In the genomic region with DNA sequence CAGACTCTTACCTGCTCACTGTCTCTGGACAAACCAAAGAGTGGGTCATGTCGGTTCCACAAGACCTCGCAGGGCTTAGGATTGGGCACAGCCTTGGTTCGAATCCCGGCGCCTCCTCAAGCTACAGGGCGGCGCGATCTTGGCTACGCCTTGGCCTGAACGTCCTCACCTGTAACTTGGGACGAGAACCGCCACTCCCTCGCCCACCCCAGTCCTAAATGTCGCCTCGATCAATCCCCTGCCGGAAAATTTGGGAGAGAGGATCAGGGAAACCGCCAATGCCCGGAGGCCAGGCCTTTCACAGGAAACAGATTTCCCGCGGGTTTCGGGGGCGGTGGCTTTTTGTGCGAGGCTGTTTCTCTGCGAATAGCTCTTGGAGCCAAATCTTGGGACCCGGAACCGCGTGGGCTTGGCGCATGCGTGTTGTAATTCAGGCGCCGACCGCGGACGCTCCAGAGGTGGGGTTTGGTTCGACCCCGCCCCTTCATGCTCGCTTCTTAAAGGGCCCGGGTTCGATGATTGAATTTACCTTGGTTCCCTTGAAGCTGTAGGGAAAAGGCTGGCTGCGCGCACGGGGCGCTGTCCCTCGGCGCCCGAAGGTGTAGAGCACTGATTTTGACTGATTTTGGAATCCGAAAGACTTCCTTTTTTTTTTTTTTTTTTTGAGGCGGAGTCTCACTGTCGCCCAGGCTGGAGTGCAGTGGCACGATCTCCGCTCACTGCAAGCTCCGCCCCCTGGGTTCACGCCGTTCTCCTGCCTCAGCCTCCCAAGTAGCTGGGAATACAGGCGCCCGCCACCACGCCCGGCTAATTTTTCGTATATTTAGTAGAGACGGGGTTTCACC, we compare ENCODE assay signal across 8 cellular contexts. TPM values are rescaled to one million over a fixed set of nuclear protein-coding genes. Genes with fewer than 3 reads are reported as not detected.
A peak's percentile ranks its signal among the peaks of the same experiment; 100 is the strongest.
DNase-seq lines count a peak whose midpoint lies in the region; ATAC-seq, FAIRE-seq and TF ChIP-seq lines count a peak whose summit lies in the region.

A gene with protein sequence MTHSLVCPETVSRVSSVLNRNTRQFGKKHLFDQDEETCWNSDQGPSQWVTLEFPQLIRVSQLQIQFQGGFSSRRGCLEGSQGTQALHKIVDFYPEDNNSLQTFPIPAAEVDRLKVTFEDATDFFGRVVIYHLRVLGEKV (minus strand): TSS at position 403 of the 845 bp plus-strand sequence. CDS start 354 bp downstream, at position 49.

- H3K4me1 ChIP-seq in DND-41 (ENCODE audit: insufficient read depth, low read length): peaks cover 26% of the 10 kb centered on the region
- no peaks in the 10 kb centered on the region for H3K4me1 ChIP-seq in H9 (ENCODE audit: insufficient read depth, low read length)

- H3K27me3 ChIP-seq in DND-41 (ENCODE audit: insufficient read depth, low read length, poor library complexity) (no peaks in the 10 kb centered on the region), H9 (ENCODE audit: insufficient read depth, low read length) (peaks cover 21% of the 10 kb centered on the region; the same call in 1 of the 2 replicates)

- DNase-seq in DND-41: peak; percentile 94
- peak; percentile 85 for DNase-seq in H9
- peak; percentile 85 for DNase-seq in NCI-H1048 (lab: John Stamatoyannopoulos, UW)
- peak; percentile 94 for DNase-seq in activated naive CD4-positive, alpha-beta T cell treated with anti-CD3 and anti-CD28 coated beads, Interleukin-2, amount 50 U/mL, for 16 hours
- DNase-seq in frontal cortex (ENCODE audit: low spot score in 2 of 2): peak; percentile 89 to 98
- peak; percentile 53 for DNase-seq in non-pigmented ciliary epithelial cell (ENCODE audit: low read depth)
- DNase-seq in superior temporal gyrus (ENCODE audit: extremely low spot score): peak; percentile 94

- no peaks in the 10 kb centered on the region for H3K79me1 ChIP-seq in H9 (ENCODE audit: insufficient read depth, low read depth, low read length, poor library complexity, severe bottlenecking)

- H3K79me2 ChIP-seq in DND-41 (ENCODE audit: insufficient read depth, low read length) (peaks cover 21% of the 10 kb centered on the region), H9 (ENCODE audit: insufficient read depth, low read length) (no peaks in the 10 kb centered on the region)

- peaks cover 7% of the 10 kb centered on the region for H3K23me2 ChIP-seq in H9 (ENCODE audit: insufficient read length, low read depth, low read length, poor library complexity, severe bottlenecking)

- 0 out of 2 replicates have a peak within 1 kb of the TSS, but pooled peaks have one; percentile 11 for H3K14ac ChIP-seq in H9 (ENCODE audit: insufficient read depth, low read length)

- H4K20me1 ChIP-seq in DND-41 (ENCODE audit: insufficient read depth, low read length) (0 out of 2 replicates have a peak, but pooled peaks cover 3% of the 10 kb centered on the region), H9 (ENCODE audit: control insufficient read depth, insufficient read depth, insufficient read length) (no peaks in the 10 kb centered on the region)

- H3K4me3 ChIP-seq in DND-41 (ENCODE audit: low read depth in 1 of 2, low read length in 2 of 2): peak within 1 kb of the TSS; percentile 97 to 99

- H2BK12ac ChIP-seq in H9 (ENCODE audit: insufficient read length, low read depth, low read length): no peak within 1 kb of the TSS

- no peak within 1 kb of the TSS for H4K91ac ChIP-seq in H9 (ENCODE audit: insufficient read length, low read depth, low read length)

- no peak within 1 kb of the TSS for H4K8ac ChIP-seq in H9 (replicated peaks; ENCODE audit: insufficient read length, low read depth, low read length)

- H3K4me2 ChIP-seq in DND-41 (ENCODE audit: insufficient read depth, low read length) (peak within 1 kb of the TSS; percentile 87), H9 (ENCODE audit: insufficient read depth, insufficient read length, low read length) (peak within 1 kb of the TSS; percentile 68)

- no peak within 1 kb of the TSS for H2AK5ac ChIP-seq in H9 (ENCODE audit: insufficient read length, low read length)

- H4K5ac ChIP-seq in H9 (ENCODE audit: insufficient read length, low read depth, low read length): no peak within 1 kb of the TSS

- peaks cover 4 to 31% (median 26%) of the 10 kb centered on the region in 3 experiments for H3K36me3 Mint-ChIP-seq in H9 (ENCODE audit: insufficient read depth in 1 of 3, low read depth in 3 of 3)

- H3K56ac ChIP-seq in H9 (ENCODE audit: insufficient read length, low read depth, low read length): no peak within 1 kb of the TSS

- H2BK5ac ChIP-seq in H9 (ENCODE audit: insufficient read length, low read length): no peak within 1 kb of the TSS

- H2BK120ac ChIP-seq in H9 (ENCODE audit: low read depth, low read length, poor library complexity, severe bottlenecking): no peak within 1 kb of the TSS

- TF ChIP-seq CTCF in DND-41 (IDR thresholded peaks at IDR 0.05; ENCODE audit: borderline replicate concordance, extremely low read depth, low read length, poor library complexity, severe bottlenecking) (no peak), H9 (conservative IDR thresholded peaks at IDR 0.05) (no peak)

- peak within 1 kb of the TSS in 2 of 3 experiments; percentile 80 to 92; a peak in 4 of 7 replicates for H3K27ac Mint-ChIP-seq in H9

- H3K4ac ChIP-seq in H9 (ENCODE audit: low read depth, low read length): no peak within 1 kb of the TSS

- no peak within 1 kb of the TSS for H3T11ph ChIP-seq in H9 (ENCODE audit: low read length)

- H3K27me3 Mint-ChIP-seq in H9 (ENCODE audit: low read depth): peaks cover 53% of the 10 kb centered on the region

- H3K9me3 Mint-ChIP-seq in H9: peaks cover 0 to 9% of the 10 kb centered on the region in 2 experiments; a peak in 3 of 5 replicates

- WGBS in H9 (ENCODE audit: extremely low coverage, insufficient read length, low lambda C conversion rate): no CpG with 5 or more reads among the region's 60 CpGs

- peaks cover 33% of the 10 kb centered on the region for H3K36me3 ChIP-seq in DND-41 (ENCODE audit: insufficient read depth, low read length)

- H3K9ac ChIP-seq in DND-41 (ENCODE audit: low read depth, low read length) (peak within 1 kb of the TSS; percentile 86), H9 (ENCODE audit: extremely low read depth, insufficient read length, low read length) (peak within 1 kb of the TSS; percentile 51)

- no peak within 1 kb of the TSS for H2BK20ac ChIP-seq in H9 (ENCODE audit: low read depth, low read length, poor library complexity, severe bottlenecking)

- no peak for FAIRE-seq in frontal cortex (lab: Jason Lieb, UNC)

- no peak within 1 kb of the TSS for H3K23ac ChIP-seq in H9 (ENCODE audit: insufficient read length, low read depth, low read length)

- peak; percentile 91 for ATAC-seq in DND-41 (ENCODE audit: insufficient read depth, low read depth)
- ATAC-seq in SK-N-SH treated with all-trans-retinoic acid at 6 μM for 48 hours: peak; percentile 90

- H2BK15ac ChIP-seq in H9 (ENCODE audit: low read depth, low read length): no peak within 1 kb of the TSS

- H2AFZ ChIP-seq in DND-41 (ENCODE audit: low read depth, low read length): peak within 1 kb of the TSS; percentile 97
- H2AFZ ChIP-seq in H9 (ENCODE audit: low read length): no peak within 1 kb of the TSS

- no peaks in the 10 kb centered on the region for H3K9me3 ChIP-seq in DND-41 (ENCODE audit: insufficient read depth, low read length, severe bottlenecking)
- H3K9me3 ChIP-seq in H9 (ENCODE audit: control insufficient read depth, low read depth, low read length): no peaks in the 10 kb centered on the region

- no peak within 1 kb of the TSS for H3K18ac ChIP-seq in H9 (ENCODE audit: insufficient read length, low read depth, low read length)

- H3K27ac ChIP-seq in DND-41 (ENCODE audit: low read length) (peak within 1 kb of the TSS; percentile 92), H9 (ENCODE audit: insufficient read length, low read depth, low read length) (no peak within 1 kb of the TSS)

- peaks cover 14 to 25% of the 10 kb centered on the region in 2 experiments for H3K4me1 Mint-ChIP-seq in H9

- H3K4me3 Mint-ChIP-seq in H9: peak within 1 kb of the TSS; percentile 92

TF ChIP-seq in SK-N-SH treated with all-trans-retinoic acid at 6 μM for 48 hours, 23 proteins besides CTCF, POLR2A, EP300 and RAD21:
- TF ChIP-seq ZC3H10 (CRISPR knock-in tag; IDR thresholded peaks at IDR 0.05): no peak
TF ChIP-seq in SK-N-SH treated with all-trans-retinoic acid at 6 μM for 48 hours: peak in this region for 0.

RNA-seq across cellular contexts. Expression of the gene that starts here (rescaled TPM):
- total RNA-seq in H9 (2021): 30.7 and 31.7 TPM in 2 replicates
- 9.0 TPM for total RNA-seq in frontal cortex
